24 cellular contexts compared by ENCODE assay signal in the genomic region with DNA sequence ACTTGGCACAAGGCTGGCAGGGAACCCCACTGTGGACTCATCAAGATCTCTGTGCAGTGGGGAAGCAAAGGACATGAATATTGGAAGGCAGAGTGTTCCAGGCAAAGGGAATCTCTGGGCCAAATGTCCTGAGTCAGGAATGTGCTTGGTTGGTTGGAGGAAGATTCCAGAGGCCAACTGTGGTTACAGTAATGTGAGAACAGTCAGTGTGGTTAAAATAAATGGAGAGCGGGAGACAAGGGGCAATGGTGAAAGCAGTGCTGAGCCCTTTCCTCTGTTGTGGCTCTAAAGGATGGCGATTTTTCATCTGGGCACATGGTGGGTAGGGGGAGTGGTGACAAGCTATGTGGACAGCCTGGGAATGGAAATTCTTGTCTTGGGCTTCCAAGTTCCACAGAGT.
"Had no signal": no experiment of that assay in that cellular context is flagged by ENCODE, and none has a peak within 500 bp of the region (broad histone marks: within the 10 kb centered on the region; RNA-seq: fewer than 3 reads in every experiment).

No MANE protein-coding gene starts in this region.

- H3K4me1 ChIP-seq: adrenal gland, ascending aorta, neural progenitor cell, spleen, upper lobe of left lung had no signal

- ATAC-seq: activated T-cell treated with anti-CD3 and anti-CD28 coated beads, Interleukin-2, amount 50 U/mL, for 4 hours; left cardiac atrium; mucosa of descending colon had no signal

- H3K9me3 ChIP-seq: adrenal gland, ascending aorta had no signal

- H3K9ac ChIP-seq: neural progenitor cell had no signal

- DNase-seq: activated B cell treated with CpG ODN at 0.5 μM for 24 hours; activated CD4-positive, alpha-beta T cell treated with anti-CD3 and anti-CD28 coated beads for 36 hours; activated CD4-positive, alpha-beta T cell treated with anti-CD3 and anti-CD28 coated beads, Interleukin-2, amount 50 U/mL, for 4 hours; activated CD8-positive, alpha-beta memory T cell treated with anti-CD3 and anti-CD28 coated beads for 24 hours; activated CD8-positive, alpha-beta memory T cell treated with anti-CD3 and anti-CD28 coated beads, Interleukin-2, amount 50 U/mL, for 4 hours; activated naive CD4-positive, alpha-beta T cell; activated T-cell treated with anti-CD3 and anti-CD28 coated beads, Interleukin-2, amount 50 U/mL, for 4 hours; adrenal gland; effector CD8-positive, alpha-beta T cell; head of caudate nucleus; hypothalamus; left cardiac atrium; mesendoderm; mucosa of descending colon; naive B cell; spleen; stimulated activated CD4-positive, alpha-beta T cell treated with anti-CD3 and anti-CD28 coated beads, Interleukin-4, amount 100 ng/mL, for 1 hour; stimulated activated naive CD4-positive, alpha-beta T cell treated with Interleukin-2 at 50 U/mL for 16 hours; T1000; upper lobe of left lung had no signal

- H3K36me3 ChIP-seq: adrenal gland, ascending aorta, cardiac muscle cell, neural progenitor cell, spleen, thoracic aorta, upper lobe of left lung had no signal

- H3K27ac ChIP-seq: adrenal gland, ascending aorta, cardiac muscle cell, neural progenitor cell, spleen, thoracic aorta, upper lobe of left lung had no signal

- H3K27me3 ChIP-seq: adrenal gland, ascending aorta, cardiac muscle cell, neural progenitor cell, spleen, upper lobe of left lung had no signal

- H3K4me3 ChIP-seq: adrenal gland, ascending aorta, cardiac muscle cell, mucosa of descending colon, neural progenitor cell, spleen, thoracic aorta, upper lobe of left lung had no signal
